Comparison of ENCODE assay signal across 8 cellular contexts in the genomic region with DNA sequence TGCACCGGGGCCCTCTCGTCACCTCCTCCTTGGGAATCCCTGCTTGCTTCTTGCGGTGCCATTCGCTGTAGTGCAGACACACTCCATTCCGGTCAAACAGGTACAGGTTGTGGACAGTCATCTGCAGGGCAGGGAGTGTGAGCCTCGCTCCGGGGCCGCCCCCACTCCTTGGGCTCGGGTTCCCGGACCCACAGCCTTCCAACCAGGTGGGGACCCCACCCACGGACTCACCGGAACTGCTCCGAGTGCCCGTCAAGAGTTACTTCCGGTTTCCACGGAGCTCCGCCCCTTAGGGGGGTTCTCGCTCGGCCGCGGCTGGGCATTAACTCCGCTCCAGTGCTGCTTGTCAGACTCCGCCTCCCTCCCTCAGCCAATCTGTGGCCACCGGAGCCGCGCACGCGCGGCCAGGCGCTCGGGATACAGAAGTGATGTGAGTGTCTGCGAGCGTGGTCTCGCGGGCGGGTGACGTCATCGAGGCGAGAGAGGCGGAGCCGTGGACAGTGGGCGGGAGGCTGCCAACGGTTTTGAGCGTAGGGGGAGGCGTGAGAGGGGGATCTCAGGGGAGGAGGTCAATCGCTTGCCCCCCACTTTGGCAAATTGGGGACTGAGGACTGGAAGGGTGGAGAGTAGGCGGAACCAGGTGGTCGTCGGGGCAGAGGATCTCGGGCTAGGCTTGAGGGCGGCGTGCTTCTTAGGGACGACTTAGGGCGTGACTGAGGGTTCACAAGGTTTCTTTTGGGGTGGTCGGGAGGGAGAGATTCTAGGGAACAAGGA. TPM values are rescaled to one million over a fixed set of nuclear protein-coding genes. Genes with fewer than 3 reads are reported as not detected.
A peak's percentile ranks its signal among the peaks of the same experiment; 100 is the strongest.
DNase-seq lines count a peak whose midpoint lies in the region; ATAC-seq and TF ChIP-seq lines count a peak whose summit lies in the region.

A gene with protein sequence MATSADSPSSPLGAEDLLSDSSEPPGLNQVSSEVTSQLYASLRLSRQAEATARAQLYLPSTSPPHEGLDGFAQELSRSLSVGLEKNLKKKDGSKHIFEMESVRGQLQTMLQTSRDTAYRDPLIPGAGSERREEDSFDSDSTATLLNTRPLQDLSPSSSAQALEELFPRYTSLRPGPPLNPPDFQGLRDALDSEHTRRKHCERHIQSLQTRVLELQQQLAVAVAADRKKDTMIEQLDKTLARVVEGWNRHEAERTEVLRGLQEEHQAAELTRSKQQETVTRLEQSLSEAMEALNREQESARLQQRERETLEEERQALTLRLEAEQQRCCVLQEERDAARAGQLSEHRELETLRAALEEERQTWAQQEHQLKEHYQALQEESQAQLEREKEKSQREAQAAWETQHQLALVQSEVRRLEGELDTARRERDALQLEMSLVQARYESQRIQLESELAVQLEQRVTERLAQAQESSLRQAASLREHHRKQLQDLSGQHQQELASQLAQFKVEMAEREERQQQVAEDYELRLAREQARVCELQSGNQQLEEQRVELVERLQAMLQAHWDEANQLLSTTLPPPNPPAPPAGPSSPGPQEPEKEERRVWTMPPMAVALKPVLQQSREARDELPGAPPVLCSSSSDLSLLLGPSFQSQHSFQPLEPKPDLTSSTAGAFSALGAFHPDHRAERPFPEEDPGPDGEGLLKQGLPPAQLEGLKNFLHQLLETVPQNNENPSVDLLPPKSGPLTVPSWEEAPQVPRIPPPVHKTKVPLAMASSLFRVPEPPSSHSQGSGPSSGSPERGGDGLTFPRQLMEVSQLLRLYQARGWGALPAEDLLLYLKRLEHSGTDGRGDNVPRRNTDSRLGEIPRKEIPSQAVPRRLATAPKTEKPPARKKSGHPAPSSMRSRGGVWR (plus strand): TSS at position 498 of the 774 bp plus-strand sequence. CDS start 874 bp downstream, outside the sequence.
A gene with protein sequence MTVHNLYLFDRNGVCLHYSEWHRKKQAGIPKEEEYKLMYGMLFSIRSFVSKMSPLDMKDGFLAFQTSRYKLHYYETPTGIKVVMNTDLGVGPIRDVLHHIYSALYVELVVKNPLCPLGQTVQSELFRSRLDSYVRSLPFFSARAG (minus strand): TSS at position 238 of the 774 bp plus-strand sequence. CDS start 117 bp downstream, at position 121.

- no peaks in the 10 kb centered on the region for H3F3A ChIP-seq in GM23248 (ENCODE audit: insufficient read depth)

- H3K9me2 ChIP-seq in GM23248 (ENCODE audit: insufficient read depth): no peaks in the 10 kb centered on the region

- H3K4me1 ChIP-seq in DND-41 (ENCODE audit: insufficient read depth, low read length): peaks cover 54% of the 10 kb centered on the region
- H3K4me1 ChIP-seq in GM23248 (ENCODE audit: insufficient read depth): peaks cover 8% of the 10 kb centered on the region
- H3K4me1 ChIP-seq in esophagus squamous epithelium: peaks cover 19 to 53% (median 28%) of the 10 kb centered on the region in 3 donors

- intact Hi-C loops in activated T-helper 1 cell treated with anti-CD3 and anti-CD28 coated beads, Interleukin-12 subunit alpha, Interleukin-12 subunit beta, Interleukin-2, Interleukin-4 antibody, amounts not matched to agents 30 ng/mL and 10 ng/mL and 1 ng/mL, durations not matched to agents 14 hours and 24 hours and 36 hours (cut with micrococcal nuclease): loop anchor here (1.0 to 5.0 kb wide), 13 partner anchors 10 to 530 kb away; partner anchors contain the start of genes KDM6B, NAA38, RPL26 and TMEM256
- intact Hi-C loops in esophagus squamous epithelium (cut with DNase I): no loop called here

- H3K4me2 ChIP-seq in DND-41 (ENCODE audit: insufficient read depth, low read length) (peak within 1 kb of the TSS; percentile 89), GM23248 (ENCODE audit: unreplicated experiment) (peak within 1 kb of the TSS; percentile 90)

- peak within 1 kb of the TSS; percentile 90 for H3K9ac ChIP-seq in DND-41 (ENCODE audit: low read depth, low read length)
- H3K9ac ChIP-seq in GM23248: peak within 1 kb of the TSS; percentile 86

- H3K27me3 ChIP-seq in DND-41 (ENCODE audit: insufficient read depth, low read length, poor library complexity) (no peaks in the 10 kb centered on the region), GM23248 (replicated peaks; ENCODE audit: insufficient read depth) (no peaks in the 10 kb centered on the region), esophagus squamous epithelium (peaks cover 0 to 4% (median 0%) of the 10 kb centered on the region in 4 donors)

- 1% methylated on average over 41 to 49 of the region's 55 CpGs for WGBS in GM23248 (ENCODE audit: low coverage in 1 of 2, low lambda C conversion rate in 2 of 2, missing lambda C conversion rate in 2 of 2), 2 experiments
- 0 to 2% methylated on average over 9 to 21 of the region's 55 CpGs for WGBS in esophagus squamous epithelium, 2 donors

- H3K4me3 ChIP-seq in DND-41 (ENCODE audit: low read depth in 1 of 2, low read length in 2 of 2) (peak within 1 kb of the TSS; percentile 71 to 82), GM23248 (peak within 1 kb of the TSS; percentile 83), esophagus squamous epithelium (peak within 1 kb of the TSS; percentile 68 to 87 (median 82))

- in situ Hi-C loops in GM23248 (cut with MboI): no loop called here

- H3K79me2 ChIP-seq in DND-41 (ENCODE audit: insufficient read depth, low read length) (peaks cover 51% of the 10 kb centered on the region), GM23248 (ENCODE audit: insufficient read depth) (peaks cover 47% of the 10 kb centered on the region)

- peak within 1 kb of the TSS; percentile 99 for H3K27ac Mint-ChIP-seq in activated T-helper 1 cell treated with anti-CD3 and anti-CD28 coated beads, Interleukin-12 subunit alpha, Interleukin-12 subunit beta, Interleukin-2, Interleukin-4 antibody, amounts not matched to agents 30 ng/mL and 10 ng/mL and 1 ng/mL, durations not matched to agents 14 hours and 24 hours and 36 hours
- peak within 1 kb of the TSS; percentile 92 to 99 (median 98) for H3K27ac Mint-ChIP-seq in naive B cell
- H3K27ac Mint-ChIP-seq in stimulated activated memory B cell treated with anti-CD40 and anti-IgM and Interleukin-4, amounts not matched to agents 10 μg/mL and 1 μg/mL and 100 μg/mL, for 72 hours: peak within 1 kb of the TSS; percentile 83

- peaks cover 42% of the 10 kb centered on the region for H3K4me1 Mint-ChIP-seq in activated T-helper 1 cell treated with anti-CD3 and anti-CD28 coated beads, Interleukin-12 subunit alpha, Interleukin-12 subunit beta, Interleukin-2, Interleukin-4 antibody, amounts not matched to agents 30 ng/mL and 10 ng/mL and 1 ng/mL, durations not matched to agents 14 hours and 24 hours and 36 hours (ENCODE audit: low read depth)
- peaks cover 36 to 46% (median 38%) of the 10 kb centered on the region in 3 donors for H3K4me1 Mint-ChIP-seq in naive B cell
- peaks cover 40% of the 10 kb centered on the region for H3K4me1 Mint-ChIP-seq in stimulated activated memory B cell treated with anti-CD40 and anti-IgM and Interleukin-4, amounts not matched to agents 10 μg/mL and 1 μg/mL and 100 μg/mL, for 72 hours

- peak within 1 kb of the TSS; percentile 97 for H2AFZ ChIP-seq in DND-41 (ENCODE audit: low read depth, low read length)
- peak within 1 kb of the TSS; percentile 90 for H2AFZ ChIP-seq in GM23248

- peak; percentile 100 for DNase-seq in DND-41
- DNase-seq in GM23248: peak; percentile 99
- DNase-seq in Kasumi-1 (lab: John Stamatoyannopoulos, UW): peak; percentile 82 to 92
- peak; percentile 97 for DNase-seq in RPMI7951 (ENCODE audit: low read depth)
- peak; percentile 100 for DNase-seq in activated T-helper 1 cell treated with anti-CD3 and anti-CD28 coated beads, Interleukin-12 subunit alpha, Interleukin-12 subunit beta, Interleukin-2, Interleukin-4 antibody, amounts not matched to agents 30 ng/mL and 10 ng/mL and 1 ng/mL, durations not matched to agents 14 hours and 24 hours and 36 hours (ENCODE audit: low spot score)
- peak; percentile 98 for DNase-seq in esophagus squamous epithelium (lab: John Stamatoyannopoulos, UW)
- DNase-seq in naive B cell: peak; percentile 100

- no peaks in the 10 kb centered on the region for H3K9me3 Mint-ChIP-seq in activated T-helper 1 cell treated with anti-CD3 and anti-CD28 coated beads, Interleukin-12 subunit alpha, Interleukin-12 subunit beta, Interleukin-2, Interleukin-4 antibody, amounts not matched to agents 30 ng/mL and 10 ng/mL and 1 ng/mL, durations not matched to agents 14 hours and 24 hours and 36 hours
- no peaks in the 10 kb centered on the region for H3K9me3 Mint-ChIP-seq in naive B cell
- no peaks in the 10 kb centered on the region for H3K9me3 Mint-ChIP-seq in stimulated activated memory B cell treated with anti-CD40 and anti-IgM and Interleukin-4, amounts not matched to agents 10 μg/mL and 1 μg/mL and 100 μg/mL, for 72 hours

- H3K9me3 ChIP-seq in DND-41 (ENCODE audit: insufficient read depth, low read length, severe bottlenecking) (no peaks in the 10 kb centered on the region), GM23248 (ENCODE audit: low read depth) (no peaks in the 10 kb centered on the region), esophagus squamous epithelium (no peaks in the 10 kb centered on the region)

- H3K36me3 ChIP-seq in DND-41 (ENCODE audit: insufficient read depth, low read length) (peaks cover 38% of the 10 kb centered on the region), GM23248 (ENCODE audit: low read depth) (peaks cover 2% of the 10 kb centered on the region; the same call in 1 of the 2 replicates), esophagus squamous epithelium (peaks cover 0 to 32% (median 0%) of the 10 kb centered on the region in 3 donors)

- peak within 1 kb of the TSS; percentile 99 for H3K27ac ChIP-seq in DND-41 (ENCODE audit: low read length)
- H3K27ac ChIP-seq in GM23248: peak within 1 kb of the TSS; percentile 44
- peak within 1 kb of the TSS; percentile 86 to 94 (median 90) for H3K27ac ChIP-seq in esophagus squamous epithelium

- H3K4me3 Mint-ChIP-seq in activated T-helper 1 cell treated with anti-CD3 and anti-CD28 coated beads, Interleukin-12 subunit alpha, Interleukin-12 subunit beta, Interleukin-2, Interleukin-4 antibody, amounts not matched to agents 30 ng/mL and 10 ng/mL and 1 ng/mL, durations not matched to agents 14 hours and 24 hours and 36 hours: peak within 1 kb of the TSS; percentile 99
- H3K4me3 Mint-ChIP-seq in naive B cell: peak within 1 kb of the TSS; percentile 86 to 100 (median 96)
- peak within 1 kb of the TSS; percentile 88 for H3K4me3 Mint-ChIP-seq in stimulated activated memory B cell treated with anti-CD40 and anti-IgM and Interleukin-4, amounts not matched to agents 10 μg/mL and 1 μg/mL and 100 μg/mL, for 72 hours

- H3K36me3 Mint-ChIP-seq in activated T-helper 1 cell treated with anti-CD3 and anti-CD28 coated beads, Interleukin-12 subunit alpha, Interleukin-12 subunit beta, Interleukin-2, Interleukin-4 antibody, amounts not matched to agents 30 ng/mL and 10 ng/mL and 1 ng/mL, durations not matched to agents 14 hours and 24 hours and 36 hours (ENCODE audit: low read depth): peaks cover 25% of the 10 kb centered on the region
- peaks cover 3 to 9% of the 10 kb centered on the region in 2 donors for H3K36me3 Mint-ChIP-seq in naive B cell
- H3K36me3 Mint-ChIP-seq in stimulated activated memory B cell treated with anti-CD40 and anti-IgM and Interleukin-4, amounts not matched to agents 10 μg/mL and 1 μg/mL and 100 μg/mL, for 72 hours: peaks cover 28% of the 10 kb centered on the region

- H3K27me3 Mint-ChIP-seq in activated T-helper 1 cell treated with anti-CD3 and anti-CD28 coated beads, Interleukin-12 subunit alpha, Interleukin-12 subunit beta, Interleukin-2, Interleukin-4 antibody, amounts not matched to agents 30 ng/mL and 10 ng/mL and 1 ng/mL, durations not matched to agents 14 hours and 24 hours and 36 hours (ENCODE audit: insufficient read depth): no peaks in the 10 kb centered on the region
- H3K27me3 Mint-ChIP-seq in naive B cell: no peaks in the 10 kb centered on the region
- no peaks in the 10 kb centered on the region for H3K27me3 Mint-ChIP-seq in stimulated activated memory B cell treated with anti-CD40 and anti-IgM and Interleukin-4, amounts not matched to agents 10 μg/mL and 1 μg/mL and 100 μg/mL, for 72 hours

- TF ChIP-seq CTCF in DND-41 (IDR thresholded peaks at IDR 0.05; ENCODE audit: borderline replicate concordance, extremely low read depth, low read length, poor library complexity, severe bottlenecking) (no peak), esophagus squamous epithelium (IDR thresholded peaks at IDR 0.05) (peak in 1 of 6 experiments; percentile 18)

- H4K20me1 ChIP-seq in DND-41 (ENCODE audit: insufficient read depth, low read length) (no peaks in the 10 kb centered on the region), GM23248 (ENCODE audit: insufficient read depth) (no peaks in the 10 kb centered on the region)

- TF ChIP-seq POLR2A in esophagus squamous epithelium (IDR thresholded peaks at IDR 0.05): peak in 3 of 4 donors; percentile 30 to 86 (median 33)

- ATAC-seq in DND-41 (ENCODE audit: insufficient read depth, low read depth) (peak; percentile 92), naive B cell (ENCODE audit: low read depth in 2 of 2) (peak; percentile 95)
- ATAC-seq in stimulated activated memory B cell treated with anti-CD40 and anti-IgM and Interleukin-4, amounts not matched to agents 10 μg/mL and 1 μg/mL and 100 μg/mL, for 72 hours: peak; percentile 99

RNA-seq across cellular contexts. Expression of the first gene that starts in this region (rescaled TPM):
- 17.9 and 27.2 TPM in 2 replicates for total RNA-seq in GM23248 (2014; rRNA removed; shearing (Covaris generic))
- polyA plus RNA-seq in GM23248 (2016; fragmentation: Nextera tagmentation; extraction: Ambion mirVana) (19.4 and 21.2 TPM in 2 replicates), naive B cell (ENCODE audit: low read depth in 6 of 6) (10 to 100 TPM in 1 of 6 donors, 1 to 10 TPM in 5; 3.3 to 14.2 (median 7.6) TPM)
- total RNA-seq in RPMI7951 (2014; rRNA removed; shearing (Covaris generic)): 19.6 and 23.2 TPM in 2 replicates
- total RNA-seq in activated T-helper 1 cell treated with anti-CD3 and anti-CD28 coated beads, Interleukin-12 subunit alpha, Interleukin-12 subunit beta, Interleukin-2, Interleukin-4 antibody, amounts not matched to agents 30 ng/mL and 10 ng/mL and 1 ng/mL, durations not matched to agents 14 hours and 24 hours and 36 hours: 53.5 and 54.7 TPM in 2 replicates
- total RNA-seq in esophagus squamous epithelium: 10 to 100 TPM; 12.4 to 21.4 (median 13.5) TPM

RNA-seq across cellular contexts. Expression of the second gene that starts in this region (rescaled TPM):
- 35.8 and 37.8 TPM in 2 replicates for total RNA-seq in GM23248 (2014; rRNA removed; shearing (Covaris generic))
- polyA plus RNA-seq in GM23248 (2016; fragmentation: Nextera tagmentation; extraction: Ambion mirVana) (321 and 343 TPM in 2 replicates), naive B cell (ENCODE audit: low read depth in 6 of 6) (100 to 1,000 TPM; 202 to 349 (median 224) TPM)
- 39.9 and 54.2 TPM in 2 replicates for total RNA-seq in RPMI7951 (2014; rRNA removed; shearing (Covaris generic))
- total RNA-seq in activated T-helper 1 cell treated with anti-CD3 and anti-CD28 coated beads, Interleukin-12 subunit alpha, Interleukin-12 subunit beta, Interleukin-2, Interleukin-4 antibody, amounts not matched to agents 30 ng/mL and 10 ng/mL and 1 ng/mL, durations not matched to agents 14 hours and 24 hours and 36 hours: 153 and 162 TPM in 2 replicates
- total RNA-seq in esophagus squamous epithelium: 10 to 100 TPM; 31.3 to 71.1 (median 40.3) TPM

Comparison
In these comparisons a context has a peak if more than half of its experiments do, and no peak if none do; other contexts are left out.
1. Peak in every context shown above with its lines: DNase-seq, ATAC-seq, H3K4me3 ChIP-seq and H3K27ac ChIP-seq.
2. H3K27ac ChIP-seq: peak in every context shown above with its lines; median percentile 99 in DND-41; 90 in esophagus squamous epithelium; 44 in GM23248.